ENCODE assay signal across 8 cellular contexts in the genomic region with DNA sequence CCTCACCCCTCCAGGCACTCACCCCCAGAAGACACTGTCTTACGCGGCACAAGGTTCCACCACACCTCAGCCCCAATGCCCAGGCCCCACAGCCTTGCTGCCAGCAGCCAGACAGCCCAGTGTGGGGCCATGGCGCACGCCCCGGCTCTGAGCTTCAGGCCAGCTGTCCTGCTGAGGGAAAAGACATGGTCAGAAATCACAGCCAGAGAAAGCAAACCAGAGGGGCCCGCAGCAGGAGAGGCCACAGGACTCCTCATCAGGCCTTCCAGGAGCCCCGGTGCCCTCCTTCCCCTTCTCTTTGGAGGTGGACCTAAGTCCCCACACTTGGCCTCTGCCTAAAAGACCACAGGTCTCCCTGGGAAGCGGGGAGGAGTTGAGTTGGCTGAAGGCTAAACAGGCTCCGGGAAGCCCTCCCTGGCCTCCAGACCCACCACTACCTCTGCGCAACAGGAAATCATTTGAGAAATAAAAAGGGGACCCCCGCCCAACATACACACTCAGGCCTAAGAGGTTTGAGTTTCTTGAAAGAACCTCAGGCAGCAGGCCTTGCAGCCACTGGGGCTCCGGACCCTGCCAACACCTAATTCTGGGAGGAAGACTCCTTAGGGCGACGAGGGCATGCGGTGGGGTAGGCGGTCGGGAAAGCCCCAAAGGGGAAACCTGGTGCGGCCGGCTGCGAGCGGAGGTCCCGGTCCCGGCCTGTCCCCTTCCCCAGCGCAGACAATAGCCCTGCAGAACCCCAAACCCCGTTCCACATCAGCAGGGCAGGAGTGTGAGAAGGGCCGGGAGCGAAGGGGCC. TPM values are rescaled to one million over a fixed set of nuclear protein-coding genes. Genes with fewer than 3 reads are reported as not detected.
A peak's percentile ranks its signal among the peaks of the same experiment; 100 is the strongest.
DNase-seq lines count a peak whose midpoint lies in the region; ATAC-seq, FAIRE-seq and TF ChIP-seq lines count a peak whose summit lies in the region.

No MANE protein-coding gene starts in this region.

- peaks cover 27% of the 10 kb centered on the region for H3K79me1 ChIP-seq in mesendoderm (ENCODE audit: low read length)

- H2BK5ac ChIP-seq in mesendoderm (ENCODE audit: low read length): peak overlapping the region; percentile 0

- H3K9me3 ChIP-seq in upper lobe of right lung: no peaks in the 10 kb centered on the region

- DNase-seq in NCI-H82 (lab: John Stamatoyannopoulos, UW) (peak; percentile 56), NCI-H82 treated with DMSO at 0.1 percent for 48 hours (lab: John Stamatoyannopoulos, UW; ENCODE audit: unreplicated experiment) (no peak), NB4 (ENCODE audit: low read depth) (peak; percentile 65), bronchial epithelial cell (ENCODE audit: low read depth) (no peak), mesendoderm (peak; percentile 26), upper lobe of right lung (no peak), HPDE6-E6E7 (ENCODE audit: extremely low spot score) (no peak)

- H3K27me3 ChIP-seq in bronchial epithelial cell (ENCODE audit: control insufficient read depth, insufficient read depth, low read length) (no peaks in the 10 kb centered on the region), mesendoderm (ENCODE audit: insufficient read depth, low read length, poor library complexity) (no peaks in the 10 kb centered on the region), upper lobe of right lung (no peaks in the 10 kb centered on the region)

- H3K27ac ChIP-seq in mesendoderm (ENCODE audit: low read depth, low read length): peak overlapping the region; percentile 34
- peak overlapping the region; percentile 94 for H3K27ac ChIP-seq in upper lobe of right lung

- H3K9ac ChIP-seq in mesendoderm (ENCODE audit: low read length): peak overlapping the region; percentile 99

- H4K5ac ChIP-seq in mesendoderm (ENCODE audit: low read length): no peak overlapping the region

- no peak overlapping the region for H2BK15ac ChIP-seq in mesendoderm (replicated peaks; ENCODE audit: low read depth)

- no peak for FAIRE-seq in bronchial epithelial cell (lab: Jason Lieb, UNC)

- intact Hi-C loops in upper lobe of right lung (cut with DNase I): loop anchor here (5.0 kb wide), 1 partner anchor 84 kb away; no protein-coding TSS in a partner anchor

- no peak for ATAC-seq in upper lobe of right lung
- ATAC-seq in HG03108 (IDR thresholded peaks at IDR 0.05; ENCODE audit: unreplicated experiment): no peak

- H3K4me2 ChIP-seq in mesendoderm (ENCODE audit: low read length): peak overlapping the region; percentile 95

- peaks cover 32% of the 10 kb centered on the region for H3K79me2 ChIP-seq in mesendoderm (ENCODE audit: control insufficient read depth, insufficient read depth, low read length)

- peak overlapping the region; percentile 93 for H3K56ac ChIP-seq in mesendoderm (ENCODE audit: low read length)

- peak overlapping the region; percentile 90 for H3K4ac ChIP-seq in mesendoderm (ENCODE audit: low read depth, low read length)

- H3K18ac ChIP-seq in mesendoderm (ENCODE audit: low read length): peak overlapping the region; percentile 89

- no peak overlapping the region for H4K8ac ChIP-seq in mesendoderm (ENCODE audit: low read depth, low read length)

- H3K4me1 ChIP-seq in mesendoderm (ENCODE audit: control insufficient read depth, low read depth, low read length) (peaks cover 8% of the 10 kb centered on the region), upper lobe of right lung (peaks cover 46% of the 10 kb centered on the region)

- no peak for TF ChIP-seq POLR2A in NB4 (IDR thresholded peaks at IDR 0.05; ENCODE audit: extremely low read depth, insufficient read length)

- H3K36me3 ChIP-seq in bronchial epithelial cell (ENCODE audit: control insufficient read depth, insufficient read depth, low read length) (peaks cover 24% of the 10 kb centered on the region), mesendoderm (ENCODE audit: control insufficient read depth, insufficient read depth, low read length) (peaks cover 27% of the 10 kb centered on the region), upper lobe of right lung (peaks cover 40% of the 10 kb centered on the region)

- H3K4me3 ChIP-seq in NB4 (ENCODE audit: low read depth, low read length) (peak overlapping the region; percentile 73), bronchial epithelial cell (ENCODE audit: low read depth, low read length) (peak overlapping the region; percentile 80), mesendoderm (ENCODE audit: low read length) (peak overlapping the region; percentile 91), upper lobe of right lung (peak overlapping the region; percentile 91)

- H2AK5ac ChIP-seq in mesendoderm (ENCODE audit: low read length): peak overlapping the region; percentile 8

- H2BK120ac ChIP-seq in mesendoderm (ENCODE audit: low read depth, low read length): no peak overlapping the region

- peak overlapping the region; percentile 98 for H3K23ac ChIP-seq in mesendoderm (ENCODE audit: low read length)

- no CpG with 5 or more reads among the region's 27 CpGs for WGBS in mesendoderm (ENCODE audit: extremely low coverage, insufficient coverage, low lambda C conversion rate)

- TF ChIP-seq CTCF in NB4 (IDR thresholded peaks at IDR 0.05; ENCODE audit: low read depth, low read length) (no peak), bronchial epithelial cell (IDR thresholded peaks at IDR 0.05; ENCODE audit: insufficient read depth, low read length, severe bottlenecking) (no peak), upper lobe of right lung (IDR thresholded peaks at IDR 0.05) (no peak)

RNA-seq across cellular contexts. Expression of gene SEMA4C, which starts 1.9 kb away (rescaled TPM):
- total RNA-seq in bronchial epithelial cell (7.8 and 8.2 TPM in 2 replicates), upper lobe of right lung (37.7 TPM)
- 32.1 TPM for polyA plus RNA-seq in mesendoderm (2013, experiment 1 of 2)
- polyA plus RNA-seq in mesendoderm (2013, experiment 2 of 2): 31.2 TPM

RNA-seq across cellular contexts. Expression of gene ANKRD39, which starts 10.1 kb away (rescaled TPM):
- total RNA-seq in bronchial epithelial cell (5.8 and 8.2 TPM in 2 replicates), upper lobe of right lung (8.6 TPM)
- polyA plus RNA-seq in mesendoderm (2013, experiment 1 of 2): 14.2 TPM
- polyA plus RNA-seq in mesendoderm (2013, experiment 2 of 2): 13.8 TPM

RNA-seq across cellular contexts. Expression of gene ANKRD23, which starts 24.1 kb away (rescaled TPM):
- total RNA-seq in bronchial epithelial cell (0.79 and 1.2 TPM in 2 replicates), upper lobe of right lung (1.7 TPM)
- polyA plus RNA-seq in mesendoderm (2013, experiment 1 of 2): 0.86 TPM
- polyA plus RNA-seq in mesendoderm (2013, experiment 2 of 2): 1.7 TPM

RNA-seq across cellular contexts. Expression of gene CNNM3, which starts 51.9 kb away (rescaled TPM):
- total RNA-seq in bronchial epithelial cell (5.9 and 6.1 TPM in 2 replicates), upper lobe of right lung (34.1 TPM)
- polyA plus RNA-seq in mesendoderm (2013, experiment 1 of 2): 10.9 TPM
- polyA plus RNA-seq in mesendoderm (2013, experiment 2 of 2): 10.7 TPM

Comparison
In these comparisons a context has a peak if more than half of its experiments do, and no peak if none do; other contexts are left out.
1. DNase-seq: peak in NCI-H82 (single experiment), NB4 (single experiment) and mesendoderm (single experiment); none in NCI-H82 treated with DMSO at 0.1 percent for 48 hours (single experiment), bronchial epithelial cell (single experiment), upper lobe of right lung (single experiment) and HPDE6-E6E7 (single experiment).
2. Peak in every context shown above with its lines, with median percentiles within 50 percentile points of each other: H3K4me3 ChIP-seq.